10 cellular contexts compared by ENCODE assay signal in genomic region chr4:926538-926937, GRCh38. TPM values are rescaled to one million over a fixed set of nuclear protein-coding genes. Genes with fewer than 3 reads are reported as not detected.
DNase-seq lines count a peak whose midpoint lies in the region; ATAC-seq and TF ChIP-seq lines count a peak whose summit lies in the region.
"Had no signal": no experiment of that assay in that cellular context is flagged by ENCODE, and none has a peak within 500 bp of the region (broad histone marks: within the 10 kb centered on the region; RNA-seq: fewer than 3 reads in every experiment).

No MANE protein-coding gene starts in this region.

- ATAC-seq in GM23338 (peak; percentile 82), GM21825 (IDR thresholded peaks at IDR 0.05; ENCODE audit: unreplicated experiment) (no peak)

- no peaks in the 10 kb centered on the region; the same call in 1 of the 2 replicates for H3K9me3 ChIP-seq in AG04450 (ENCODE audit: control insufficient read depth, insufficient read depth, low read length)
- no peaks in the 10 kb centered on the region for H3K9me3 ChIP-seq in testis

- no peak overlapping the region for H3K4me2 ChIP-seq in GM23338

- no peaks in the 10 kb centered on the region for H3K36me3 ChIP-seq in GM23338 (ENCODE audit: insufficient read depth)
- no peaks in the 10 kb centered on the region for H3K36me3 ChIP-seq in testis (ENCODE audit: low read depth, missing control alignments)

- DNase-seq in AG04450 (ENCODE audit: low read depth, low spot score) (no peak), GM23338 (ENCODE audit: low spot score) (peak; percentile 88), astrocyte of the spinal cord (ENCODE audit: low read depth, low spot score) (no peak), left kidney (ENCODE audit: low read depth, low spot score) (peak; percentile 55), EL (no peak), NOMO-1 treated with DMSO at 0.1 percent for 48 hours (lab: John Stamatoyannopoulos, UW; ENCODE audit: unreplicated experiment) (no peak), testis (no peak)

- H3K27ac ChIP-seq in AG04450 (ENCODE audit: low read depth, low read length) (no peak overlapping the region), GM23338 (ENCODE audit: low read depth) (no peak overlapping the region), testis (no peak overlapping the region)

- H3K27me3 Mint-ChIP-seq in GM23338 (ENCODE audit: insufficient read depth, low read depth, poor library complexity): peaks cover 11% of the 10 kb centered on the region

- no peaks in the 10 kb centered on the region for H3K36me3 Mint-ChIP-seq in GM23338 (ENCODE audit: low read depth)

- peaks cover 28% of the 10 kb centered on the region for H3K4me1 Mint-ChIP-seq in GM23338

- CTCF ChIA-PET in AG04450 (lab: Charles Lee): no interaction called here

- in situ Hi-C loops in astrocyte of the spinal cord (cut with HindIII; ENCODE audit: low sequenced_read_pairs): no loop called here

- no peaks in the 10 kb centered on the region for H3K9me3 Mint-ChIP-seq in GM23338
- H3K9me3 Mint-ChIP-seq: activated T-helper 2 cell treated with anti-CD3 and anti-CD28 coated beads, Interferon-gamma antibody, Interleukin-2, Interleukin-4, amounts not matched to agents 10 μg/mL and 5 μg/mL and 100 μg/mL, durations not matched to agents 14 hours and 24 hours and 36 hours; T-helper 1 cell treated with Interleukin-12 subunit alpha and Interleukin-12 subunit beta and Interleukin-4 antibody, amounts not matched to agents 30 μg/mL and 1 μg/mL, for 36 hours had no signal

- no peaks in the 10 kb centered on the region for H3K9me2 ChIP-seq in GM23338 (ENCODE audit: insufficient read depth)

- H3K4me3 ChIP-seq in AG04450 (ENCODE audit: low read depth, low read length) (no peak overlapping the region), GM23338 (no peak overlapping the region), astrocyte of the spinal cord (ENCODE audit: low read depth, low read length) (no peak overlapping the region), testis (no peak overlapping the region)

- TF ChIP-seq CTCF in AG04450 (IDR thresholded peaks at IDR 0.05; ENCODE audit: low read depth, low read length): peak; percentile 42
- peak; percentile 60 to 67 for TF ChIP-seq CTCF in GM23338 (conservative IDR thresholded peaks at IDR 0.05; ENCODE audit: low read depth in 2 of 2)
- TF ChIP-seq CTCF in astrocyte of the spinal cord (IDR thresholded peaks at IDR 0.05; ENCODE audit: low read depth, low read length): peak; percentile 50
- TF ChIP-seq CTCF in testis (IDR thresholded peaks at IDR 0.05): no peak

- H3F3A ChIP-seq in GM23338 (replicated peaks; ENCODE audit: low read depth): no peaks in the 10 kb centered on the region

- H3K27me3 ChIP-seq in AG04450 (ENCODE audit: control insufficient read depth, insufficient read depth, low read length) (no peaks in the 10 kb centered on the region), GM23338 (ENCODE audit: insufficient read depth) (no peaks in the 10 kb centered on the region), testis (no peaks in the 10 kb centered on the region)

- H4K20me1 ChIP-seq in GM23338 (replicated peaks; ENCODE audit: insufficient read depth): peaks cover 41% of the 10 kb centered on the region

- POLR2A ChIA-PET in AG04450 (lab: Yijun Ruan, JAX): no interaction called here

- intact Hi-C loops in testis (cut with DNase I; ENCODE audit: low total_unique reads): no loop called here

- 60 to 73% methylated on average over 5 to 11 of the region's 17 CpGs for WGBS in testis, 2 donors

- H3K79me2 ChIP-seq in GM23338 (replicated peaks; ENCODE audit: insufficient read depth): peaks cover 88% of the 10 kb centered on the region

- no peak overlapping the region for H2AFZ ChIP-seq in GM23338

- 0 out of 2 replicates have a peak overlapping the region, but pooled peaks have one; percentile 51 for H3K27ac Mint-ChIP-seq in GM23338
- H3K27ac Mint-ChIP-seq: activated T-helper 2 cell treated with anti-CD3 and anti-CD28 coated beads, Interferon-gamma antibody, Interleukin-2, Interleukin-4, amounts not matched to agents 10 μg/mL and 5 μg/mL and 100 μg/mL, durations not matched to agents 14 hours and 24 hours and 36 hours; T-helper 1 cell treated with Interleukin-12 subunit alpha and Interleukin-12 subunit beta and Interleukin-4 antibody, amounts not matched to agents 30 μg/mL and 1 μg/mL, for 36 hours had no signal

- no peaks in the 10 kb centered on the region; the same call in 1 of the 2 replicates for H3K4me1 ChIP-seq in GM23338 (ENCODE audit: insufficient read depth)
- peaks cover 17% of the 10 kb centered on the region for H3K4me1 ChIP-seq in testis

- no peak overlapping the region; the same call in 2 of the 3 replicates for H3K4me3 Mint-ChIP-seq in GM23338
- H3K4me3 Mint-ChIP-seq: T-helper 1 cell treated with Interleukin-12 subunit alpha and Interleukin-12 subunit beta and Interleukin-4 antibody, amounts not matched to agents 30 μg/mL and 1 μg/mL, for 36 hours had no signal

- TF ChIP-seq POLR2A in testis (IDR thresholded peaks at IDR 0.05): no peak

TF ChIP-seq in GM23338, 12 proteins besides CTCF, POLR2A, EP300 and RAD21:
- TF ChIP-seq CREB1 (CRISPR knock-in tag; IDR thresholded peaks at IDR 0.05; ENCODE audit: low read depth): no peak
- no peak for TF ChIP-seq NANOG (IDR thresholded peaks at IDR 0.05; ENCODE audit: borderline replicate concordance)
- TF ChIP-seq STAT1 (IDR thresholded peaks at IDR 0.05; ENCODE audit: unreplicated experiment): no peak
- TF ChIP-seq EZH2phosphoT487 (IDR thresholded peaks at IDR 0.05; ENCODE audit: unreplicated experiment): no peak
- no peak for TF ChIP-seq POLR2AphosphoS5 (IDR thresholded peaks at IDR 0.05; ENCODE audit: low read depth)
- TF ChIP-seq ZNF114 (CRISPR knock-in tag; IDR thresholded peaks at IDR 0.05): no peak
TF ChIP-seq in GM23338: peak in this region for 0.

RNA-seq across cellular contexts. Expression of gene GAK, which starts 5.6 kb away (rescaled TPM):
- 17.0 and 21.5 TPM in 2 replicates for polyA plus RNA-seq in AG04450 (2011; rRNA removed)
- 36.8 and 41.8 TPM in 2 replicates for polyA minus RNA-seq in AG04450 (2011; rRNA and poly(A)+ RNA removed)
- total RNA-seq in GM23338 (2014; rRNA removed; shearing (Covaris generic)): 88.6 and 124 TPM in 2 replicates
- polyA plus RNA-seq in GM23338 (2016; fragmentation: Nextera tagmentation; extraction: Ambion mirVana): 47.9 and 48.5 TPM in 2 replicates
- total RNA-seq in testis: 100 to 1,000 TPM; 226 to 229 TPM
- 130 TPM for polyA plus RNA-seq in testis (ENCODE audit: insufficient read depth, low read depth, low replicate concordance)

RNA-seq across cellular contexts. Expression of gene TMEM175, which starts 5.7 kb away (rescaled TPM):
- polyA plus RNA-seq in AG04450 (2011; rRNA removed) (27.9 and 31.8 TPM in 2 replicates), GM23338 (2016; fragmentation: Nextera tagmentation; extraction: Ambion mirVana) (6.5 and 8.0 TPM in 2 replicates), testis (ENCODE audit: insufficient read depth, low read depth, low replicate concordance) (50.5 TPM)
- polyA minus RNA-seq in AG04450 (2011; rRNA and poly(A)+ RNA removed): 17.2 and 25.7 TPM in 2 replicates
- 4.2 and 11.4 TPM in 2 replicates for total RNA-seq in GM23338 (2014; rRNA removed; shearing (Covaris generic))
- 10 to 100 TPM; 69.2 to 88.2 TPM for total RNA-seq in testis

RNA-seq across cellular contexts. Expression of gene DGKQ, which starts 46.8 kb away (rescaled TPM):
- polyA plus RNA-seq in AG04450 (2011; rRNA removed) (4.5 and 6.0 TPM in 2 replicates), GM23338 (2016; fragmentation: Nextera tagmentation; extraction: Ambion mirVana) (3.4 and 4.0 TPM in 2 replicates), testis (ENCODE audit: insufficient read depth, low read depth, low replicate concordance) (10.8 TPM)
- 3.0 and 3.5 TPM in 2 replicates for polyA minus RNA-seq in AG04450 (2011; rRNA and poly(A)+ RNA removed)
- total RNA-seq in GM23338 (2014; rRNA removed; shearing (Covaris generic)): 18.6 and 22.4 TPM in 2 replicates
- total RNA-seq in testis: 10 to 100 TPM; 20.7 to 22.7 TPM

Comparison
In these comparisons a context has a peak if more than half of its experiments do, and no peak if none do; other contexts are left out.
1. DNase-seq: peak in GM23338 (single experiment) and left kidney (single experiment); none in AG04450 (single experiment), astrocyte of the spinal cord (single experiment), EL (single experiment), NOMO-1 treated with DMSO at 0.1 percent for 48 hours (single experiment) and testis (single experiment).
2. CTCF ChIP-seq: peak in AG04450 (single experiment), GM23338 (2 of 2) and astrocyte of the spinal cord (single experiment); none in testis (0 of 3).